1 cellular context compared by ENCODE assay signal in genomic region chr13:84191199-84191598, GRCh38.
TF ChIP-seq lines count a peak whose summit lies in the region.

No MANE protein-coding gene starts in this region.

TF ChIP-seq in H1, 55 proteins besides CTCF, POLR2A, EP300 and RAD21 (continued from another document):
- TF ChIP-seq ATF2 (IDR thresholded peaks at IDR 0.05; ENCODE audit: low read length) (no peak), SAP30 (IDR thresholded peaks at IDR 0.05; ENCODE audit: insufficient read depth, insufficient replicate concordance, low read length) (no peak), RBBP5 (IDR thresholded peaks at IDR 0.05; ENCODE audit: borderline replicate concordance, low read depth, low read length) (no peak), TCF12 (IDR thresholded peaks at IDR 0.05; ENCODE audit: low read depth, low read length) (no peak), POU5F1 (IDR thresholded peaks at IDR 0.05; ENCODE audit: low read depth, low read length) (no peak), E2F6 (IDR thresholded peaks at IDR 0.05) (no peak), BACH1 (IDR thresholded peaks at IDR 0.05; ENCODE audit: low read length) (no peak)
